Comparison of ENCODE assay signal across 8 cellular contexts in genomic region chr4:112706840-112707207, GRCh38.
DNase-seq lines count a peak whose midpoint lies in the region; ATAC-seq and TF ChIP-seq lines count a peak whose summit lies in the region.

No MANE protein-coding gene starts in this region.

- H3K4me1 ChIP-seq in SK-N-SH (ENCODE audit: control insufficient read depth in 1 of 2, insufficient read depth in 2 of 2, low read depth in 1 of 2, low read length in 1 of 2) = peaks cover 0 to 4% of the 10 kb centered on the region in 2 experiments; a peak in 2 of 4 replicates
- H3K4me1 ChIP-seq in OCI-LY3 (ENCODE audit: low read length) = peaks cover 19% of the 10 kb centered on the region
- peaks cover 27% of the 10 kb centered on the region for H3K4me1 ChIP-seq in left ventricle myocardium inferior
- peaks cover 12% of the 10 kb centered on the region for H3K4me1 ChIP-seq in mucosa of descending colon (ENCODE audit: low read depth)

- H3K9ac ChIP-seq in SK-N-SH (no peak overlapping the region), OCI-LY3 (ENCODE audit: low read length) (peak overlapping the region; percentile 72)

- H3K9me3 ChIP-seq in SK-N-SH (no peaks in the 10 kb centered on the region), OCI-LY3 (ENCODE audit: insufficient read depth, low read length) (no peaks in the 10 kb centered on the region), left ventricle myocardium inferior (replicated peaks) (no peaks in the 10 kb centered on the region), mucosa of descending colon (no peaks in the 10 kb centered on the region)

- H3K27ac ChIP-seq in SK-N-SH (ENCODE audit: low read depth in 2 of 2, low read length in 1 of 2) (peak overlapping the region in 1 of 2 experiments; percentile 75; a peak in 2 of 4 replicates), OCI-LY3 (ENCODE audit: low read length) (no peak overlapping the region), left ventricle myocardium inferior (replicated peaks) (peak overlapping the region; percentile 85)

- TF ChIP-seq RAD21 in SK-N-SH (IDR thresholded peaks at IDR 0.05; ENCODE audit: low read length) = no peak

- no peaks in the 10 kb centered on the region for H3F3A ChIP-seq in SK-N-SH (replicated peaks; ENCODE audit: insufficient read depth)

- peaks cover 26% of the 10 kb centered on the region for H3K4me1 Mint-ChIP-seq in stimulated activated effector memory CD8-positive, alpha-beta T cell treated with anti-CD3 and anti-CD28 coated beads, Interleukin-12 subunit alpha, Interleukin-12 subunit beta, amount 100 ng/mL, for 72 hours

- DNase-seq in SK-N-SH (no peak), left ventricle myocardium inferior (no peak), mucosa of descending colon (no peak), activated gamma-delta T cell treated with Interleukin-2 at 50 U/mL for 16 hours (no peak)
- no peak for DNase-seq in stimulated activated effector memory CD8-positive, alpha-beta T cell treated with anti-CD3 and anti-CD28 coated beads, Interleukin-12 subunit alpha, Interleukin-12 subunit beta, amount 100 ng/mL, for 72 hours (ENCODE audit: low spot score in 2 of 2)

- ATAC-seq in SK-N-SH treated with all-trans-retinoic acid at 6 μM for 48 hours (no peak), mucosa of descending colon (no peak), HG02852 (IDR thresholded peaks at IDR 0.05; ENCODE audit: unreplicated experiment) (no peak)
- no peak for ATAC-seq in stimulated activated effector memory CD8-positive, alpha-beta T cell treated with anti-CD3 and anti-CD28 coated beads, Interleukin-12 subunit alpha, Interleukin-12 subunit beta, amount 100 ng/mL, for 72 hours

- no peaks in the 10 kb centered on the region for H3K9me3 Mint-ChIP-seq in stimulated activated effector memory CD8-positive, alpha-beta T cell treated with anti-CD3 and anti-CD28 coated beads, Interleukin-12 subunit alpha, Interleukin-12 subunit beta, amount 100 ng/mL, for 72 hours

- CTCF ChIA-PET in SK-N-SH (lab: Yijun Ruan, JAX) = interaction anchor here (1.5 to 3.2 kb wide), 2 partner anchors 56 to 58 kb away, joined by 4 to 10 read pairs; no protein-coding TSS in a partner anchor

- no peaks in the 10 kb centered on the region for H3K79me2 ChIP-seq in SK-N-SH (ENCODE audit: insufficient read depth)
- H3K79me2 ChIP-seq in OCI-LY3 (ENCODE audit: low read length) = no peaks in the 10 kb centered on the region

- peak overlapping the region; percentile 74; the same call in 1 of the 2 replicates for H2AFZ ChIP-seq in SK-N-SH (ENCODE audit: low read depth)
- peak overlapping the region; percentile 96 for H2AFZ ChIP-seq in OCI-LY3 (ENCODE audit: low read depth, low read length)

- no peaks in the 10 kb centered on the region for H4K20me1 ChIP-seq in SK-N-SH (ENCODE audit: insufficient read depth)
- no peaks in the 10 kb centered on the region for H4K20me1 ChIP-seq in OCI-LY3 (ENCODE audit: insufficient read depth, low read length)

- intact Hi-C loops in left ventricle myocardium inferior (cut with micrococcal nuclease) (no loop called here), mucosa of descending colon (cut with DNase I, micrococcal nuclease) (no loop called here)

- TF ChIP-seq CTCF in SK-N-SH (IDR thresholded peaks at IDR 0.05) = no peak
- no peak for TF ChIP-seq CTCF in OCI-LY3 (IDR thresholded peaks at IDR 0.05; ENCODE audit: low read depth, low read length)
- TF ChIP-seq CTCF in left ventricle myocardium inferior (IDR thresholded peaks at IDR 0.05; ENCODE audit: borderline replicate concordance) = no peak
- TF ChIP-seq CTCF in mucosa of descending colon (IDR thresholded peaks at IDR 0.05) = no peak

- 3% methylated on average over 4 of the region's 4 CpGs for WGBS in SK-N-SH (ENCODE audit: low lambda C conversion rate)

- peak overlapping the region; percentile 84 for H3K27ac Mint-ChIP-seq in stimulated activated effector memory CD8-positive, alpha-beta T cell treated with anti-CD3 and anti-CD28 coated beads, Interleukin-12 subunit alpha, Interleukin-12 subunit beta, amount 100 ng/mL, for 72 hours

- peak overlapping the region; percentile 88 for H3K4me3 Mint-ChIP-seq in stimulated activated effector memory CD8-positive, alpha-beta T cell treated with anti-CD3 and anti-CD28 coated beads, Interleukin-12 subunit alpha, Interleukin-12 subunit beta, amount 100 ng/mL, for 72 hours

- peaks cover 19% of the 10 kb centered on the region for H3K27me3 ChIP-seq in SK-N-SH (ENCODE audit: insufficient read depth)
- peaks cover 11% of the 10 kb centered on the region for H3K27me3 ChIP-seq in OCI-LY3 (ENCODE audit: low read depth, low read length)
- peaks cover 39% of the 10 kb centered on the region for H3K27me3 ChIP-seq in left ventricle myocardium inferior (ENCODE audit: low read depth)

- peak overlapping the region in 1 of 2 experiments; percentile 66; a peak in 2 of 4 replicates for H3K4me3 ChIP-seq in SK-N-SH (ENCODE audit: low read depth in 2 of 2, low read length in 1 of 2)
- peak overlapping the region; percentile 87 for H3K4me3 ChIP-seq in OCI-LY3 (ENCODE audit: low read length)
- H3K4me3 ChIP-seq in left ventricle myocardium inferior = peak overlapping the region; percentile 74
- H3K4me3 ChIP-seq in mucosa of descending colon = no peak overlapping the region

- H3K36me3 Mint-ChIP-seq in stimulated activated effector memory CD8-positive, alpha-beta T cell treated with anti-CD3 and anti-CD28 coated beads, Interleukin-12 subunit alpha, Interleukin-12 subunit beta, amount 100 ng/mL, for 72 hours = no peaks in the 10 kb centered on the region

- no peak for TF ChIP-seq EP300 in SK-N-SH (IDR thresholded peaks at IDR 0.05; ENCODE audit: borderline replicate concordance in 1 of 2, low read depth in 1 of 2, low read length in 1 of 2)

- no peaks in the 10 kb centered on the region for H3K36me3 ChIP-seq in SK-N-SH (replicated peaks in 1 of 2; ENCODE audit: control insufficient read depth in 1 of 2, insufficient read depth in 2 of 2, low read length in 1 of 2)
- H3K36me3 ChIP-seq in OCI-LY3 (replicated peaks; ENCODE audit: low read depth, low read length) = no peaks in the 10 kb centered on the region
- H3K36me3 ChIP-seq in left ventricle myocardium inferior = no peaks in the 10 kb centered on the region
- H3K36me3 ChIP-seq in mucosa of descending colon (ENCODE audit: low read depth) = no peaks in the 10 kb centered on the region

- POLR2A ChIA-PET in SK-N-SH (lab: Yijun Ruan, JAX) = no interaction called here

- H3K4me2 ChIP-seq in SK-N-SH = peak overlapping the region; percentile 88
- peak overlapping the region; percentile 90 for H3K4me2 ChIP-seq in OCI-LY3 (ENCODE audit: low read length)

- H3K9me2 ChIP-seq in SK-N-SH = no peaks in the 10 kb centered on the region

TF ChIP-seq in SK-N-SH, 30 proteins besides CTCF, POLR2A, EP300 and RAD21:
- TF ChIP-seq RFX5 (IDR thresholded peaks at IDR 0.05; ENCODE audit: low read length) (no peak), CHD2 (IDR thresholded peaks at IDR 0.05; ENCODE audit: low read length, partially characterized antibody) (peak; percentile 8)

TF ChIP-seq in SK-N-SH treated with all-trans-retinoic acid at 6 μM for 48 hours, 23 proteins besides CTCF, POLR2A, EP300 and RAD21:
- TF ChIP-seq CSDC2 (CRISPR knock-in tag; IDR thresholded peaks at IDR 0.05) (no peak), GLIS3 (CRISPR knock-in tag; IDR thresholded peaks at IDR 0.05) (no peak), PPARA (CRISPR knock-in tag; IDR thresholded peaks at IDR 0.05; ENCODE audit: borderline replicate concordance) (no peak), RARB (CRISPR knock-in tag; IDR thresholded peaks at IDR 0.05) (no peak), ZFP3 (CRISPR knock-in tag; IDR thresholded peaks at IDR 0.05) (no peak), ZC3H10 (CRISPR knock-in tag; IDR thresholded peaks at IDR 0.05) (no peak), PATZ1 (CRISPR knock-in tag; IDR thresholded peaks at IDR 0.05; ENCODE audit: borderline replicate concordance) (no peak)
